ENCODE assay signal across 1 cellular context in the genomic region with DNA sequence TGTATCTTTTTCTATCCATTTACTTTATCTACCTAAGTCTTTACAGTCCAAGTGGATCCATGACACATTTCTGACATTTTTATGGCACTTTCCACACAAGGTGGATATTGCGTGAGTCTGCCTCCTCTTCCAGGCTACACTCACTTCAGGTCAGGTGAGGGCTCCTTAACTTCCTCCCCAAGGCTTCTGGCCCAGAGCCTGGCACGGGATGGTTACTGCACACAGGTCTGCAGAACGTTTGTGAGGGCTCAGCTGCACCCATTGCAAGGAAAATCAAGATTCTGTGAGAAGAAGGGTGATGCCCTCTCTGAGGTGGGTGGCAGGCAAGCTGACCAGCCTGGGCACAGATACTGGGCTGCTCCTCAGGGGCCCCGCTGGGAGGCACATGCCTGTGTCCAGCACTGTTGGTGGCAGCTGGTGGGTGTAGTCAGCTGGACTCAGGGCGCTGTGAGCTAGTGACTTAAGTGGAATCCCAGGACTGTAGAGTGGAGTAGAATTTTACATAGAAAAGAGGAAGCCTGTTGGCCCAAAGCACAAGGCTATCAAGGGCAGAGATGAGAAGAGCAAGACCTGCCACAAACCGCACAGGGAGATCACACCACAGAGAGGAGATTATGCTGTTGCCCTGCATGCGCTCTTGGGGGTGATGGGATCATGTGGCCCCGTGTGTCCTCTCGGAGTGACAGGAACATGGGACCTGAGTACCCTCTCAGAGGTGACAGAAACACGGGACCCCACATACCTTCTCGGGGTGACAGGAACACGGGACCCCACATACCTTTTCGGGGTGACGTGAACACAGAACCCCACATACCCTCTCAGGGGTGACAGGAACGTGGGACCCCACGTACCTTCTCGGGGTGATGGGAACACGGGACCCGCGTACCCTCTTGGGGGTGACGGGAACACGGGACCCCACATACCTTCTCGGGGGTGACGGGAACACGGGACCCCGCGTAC.
A peak's percentile ranks its signal among the peaks of the same experiment; 100 is the strongest.
TF ChIP-seq lines count a peak whose summit lies in the region.

No MANE protein-coding gene starts in this region.

TF ChIP-seq in HCT116, 20 proteins besides CTCF, POLR2A, EP300 and RAD21 (continued from another document):
- TF ChIP-seq MAX (IDR thresholded peaks at IDR 0.05): 0 out of 2 replicates have a peak, but pooled peaks have one; percentile 19
